16 cellular contexts compared by ENCODE assay signal in the genomic region with DNA sequence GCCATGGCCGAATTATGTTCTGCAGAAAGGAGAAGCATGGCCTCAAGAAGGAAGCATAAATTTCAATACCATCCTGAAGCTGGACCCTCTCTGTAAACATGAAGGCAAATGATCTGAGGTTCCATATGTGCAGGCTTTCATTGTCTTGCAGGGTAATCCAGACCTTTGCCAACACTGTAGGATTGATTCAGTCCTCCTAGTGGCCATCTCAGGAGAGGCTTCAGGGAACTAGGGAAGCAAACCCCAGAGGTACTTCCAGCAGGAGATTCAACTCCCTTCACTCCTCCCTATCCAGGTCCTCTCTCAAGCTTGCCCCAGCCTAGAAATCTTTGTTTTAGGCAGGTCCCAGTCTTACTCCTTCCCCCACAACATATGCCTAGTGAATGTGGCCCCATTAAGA.
"Had no signal": no experiment of that assay in that cellular context is flagged by ENCODE, and none has a peak within 500 bp of the region (broad histone marks: within the 10 kb centered on the region; RNA-seq: fewer than 3 reads in every experiment).

No MANE protein-coding gene starts in this region.

- H3K4me1 Mint-ChIP-seq: activated CD4-positive, alpha-beta T cell treated with anti-CD3 and anti-CD28 coated beads, Interleukin-2, amount 10 ng/mL, durations not matched to agents 24 days and 14 days; activated naive CD8-positive, alpha-beta T cell treated with anti-CD3 and anti-CD28 coated beads, Interleukin-2, amount 10 ng/mL, durations not matched to agents 7 days and 5 days; immature natural killer cell had no signal

- ATAC-seq: activated CD8-positive, alpha-beta T cell treated with anti-CD3 and anti-CD28 coated beads for 36 hours; left ventricle myocardium superior had no signal

- H3K27me3 Mint-ChIP-seq: activated CD4-positive, alpha-beta T cell treated with anti-CD3 and anti-CD28 coated beads, Interleukin-2, amount 10 ng/mL, durations not matched to agents 24 days and 14 days; activated CD8-positive, alpha-beta T cell treated with anti-CD3 and anti-CD28 coated beads for 36 hours; activated naive CD8-positive, alpha-beta T cell treated with anti-CD3 and anti-CD28 coated beads, Interleukin-2, amount 10 ng/mL, durations not matched to agents 7 days and 5 days; activated T-cell treated with anti-CD3 and anti-CD28 coated beads, Interleukin-2, amount 50 U/mL, for 24 hours; progenitor cell of endocrine pancreas had no signal

- H3K36me3 ChIP-seq: tibial artery had no signal

- H3K27me3 ChIP-seq: tibial artery had no signal

- DNase-seq: activated CD4-positive, alpha-beta T cell treated with anti-CD3 and anti-CD28 coated beads, Interleukin-2, amount 10 ng/mL, durations not matched to agents 24 days and 14 days; activated CD8-positive, alpha-beta T cell treated with anti-CD3 and anti-CD28 coated beads for 36 hours; activated naive CD4-positive, alpha-beta T cell treated with Interleukin-2 at 50 U/mL for 16 hours; activated naive CD8-positive, alpha-beta T cell treated with anti-CD3 and anti-CD28 coated beads, Interleukin-2, amount 10 ng/mL, durations not matched to agents 7 days and 5 days; activated T-cell treated with anti-CD3 and anti-CD28 coated beads, Interleukin-2, amount 50 U/mL, for 24 hours; amygdala; head of caudate nucleus; immature natural killer cell; kidney glomerular epithelial cell; left ventricle myocardium superior; stimulated activated CD8-positive, alpha-beta memory T cell treated with anti-CD3 and anti-CD28 coated beads, Interleukin-4, amount 100 ng/mL, for 48 hours; stimulated activated naive CD4-positive, alpha-beta T cell; tibial artery had no signal

- H3K4me1 ChIP-seq: tibial artery had no signal

- H3K4me3 Mint-ChIP-seq: activated CD4-positive, alpha-beta T cell treated with anti-CD3 and anti-CD28 coated beads, Interleukin-2, amount 10 ng/mL, durations not matched to agents 24 days and 14 days; activated CD8-positive, alpha-beta T cell treated with anti-CD3 and anti-CD28 coated beads for 36 hours; activated naive CD8-positive, alpha-beta T cell treated with anti-CD3 and anti-CD28 coated beads, Interleukin-2, amount 10 ng/mL, durations not matched to agents 7 days and 5 days; activated T-cell treated with anti-CD3 and anti-CD28 coated beads, Interleukin-2, amount 50 U/mL, for 24 hours; immature natural killer cell had no signal

- H3K27ac ChIP-seq: epithelial cell of prostate, tibial artery had no signal

- H3K4me3 ChIP-seq: tibial artery had no signal

- H3K36me3 Mint-ChIP-seq: activated naive CD8-positive, alpha-beta T cell treated with anti-CD3 and anti-CD28 coated beads, Interleukin-2, amount 10 ng/mL, durations not matched to agents 7 days and 5 days; immature natural killer cell had no signal

- H3K27ac Mint-ChIP-seq: activated CD4-positive, alpha-beta T cell treated with anti-CD3 and anti-CD28 coated beads, Interleukin-2, amount 10 ng/mL, durations not matched to agents 24 days and 14 days; activated CD8-positive, alpha-beta T cell treated with anti-CD3 and anti-CD28 coated beads for 36 hours; activated naive CD8-positive, alpha-beta T cell treated with anti-CD3 and anti-CD28 coated beads, Interleukin-2, amount 10 ng/mL, durations not matched to agents 7 days and 5 days; activated T-cell treated with anti-CD3 and anti-CD28 coated beads, Interleukin-2, amount 50 U/mL, for 24 hours; activated T-helper 2 cell treated with anti-CD3 and anti-CD28 coated beads, Interferon-gamma antibody, Interleukin-2, Interleukin-4, amounts not matched to agents 10 μg/mL and 5 μg/mL and 100 μg/mL, durations not matched to agents 14 hours and 24 hours and 36 hours; immature natural killer cell; progenitor cell of endocrine pancreas had no signal
